1 cellular context compared by ENCODE assay signal in the genomic region with DNA sequence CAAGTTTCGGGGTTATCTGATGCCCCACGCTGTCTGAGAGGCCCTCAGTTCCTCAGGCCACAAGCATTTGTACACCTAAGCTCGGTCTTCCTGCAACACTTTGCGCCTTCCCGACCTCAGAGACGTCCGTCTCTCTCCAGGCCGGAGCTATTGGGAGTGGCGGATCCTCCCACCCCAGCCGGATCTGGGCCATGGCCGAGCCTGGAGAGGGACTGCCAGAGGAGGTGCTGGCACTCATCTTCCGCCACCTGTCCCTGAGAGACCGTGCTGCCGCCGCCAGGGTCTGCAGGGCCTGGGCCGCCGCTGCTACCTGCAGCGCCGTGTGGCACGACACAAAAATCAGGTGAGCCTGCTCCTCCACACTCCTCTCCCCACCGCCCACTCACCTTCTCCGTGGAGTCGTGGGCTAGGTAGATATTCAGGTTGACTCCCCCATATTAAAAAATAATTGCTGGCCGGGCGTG.
TF ChIP-seq lines count a peak whose summit lies in the region.

No MANE protein-coding gene starts in this region.

TF ChIP-seq in H1, 55 proteins besides CTCF, POLR2A, EP300 and RAD21:
- TF ChIP-seq SUZ12 (IDR thresholded peaks at IDR 0.05; ENCODE audit: low read length) (peak; percentile 62), CEBPB (IDR thresholded peaks at IDR 0.05; ENCODE audit: low read depth, low read length) (no peak)
